In the genomic region with DNA sequence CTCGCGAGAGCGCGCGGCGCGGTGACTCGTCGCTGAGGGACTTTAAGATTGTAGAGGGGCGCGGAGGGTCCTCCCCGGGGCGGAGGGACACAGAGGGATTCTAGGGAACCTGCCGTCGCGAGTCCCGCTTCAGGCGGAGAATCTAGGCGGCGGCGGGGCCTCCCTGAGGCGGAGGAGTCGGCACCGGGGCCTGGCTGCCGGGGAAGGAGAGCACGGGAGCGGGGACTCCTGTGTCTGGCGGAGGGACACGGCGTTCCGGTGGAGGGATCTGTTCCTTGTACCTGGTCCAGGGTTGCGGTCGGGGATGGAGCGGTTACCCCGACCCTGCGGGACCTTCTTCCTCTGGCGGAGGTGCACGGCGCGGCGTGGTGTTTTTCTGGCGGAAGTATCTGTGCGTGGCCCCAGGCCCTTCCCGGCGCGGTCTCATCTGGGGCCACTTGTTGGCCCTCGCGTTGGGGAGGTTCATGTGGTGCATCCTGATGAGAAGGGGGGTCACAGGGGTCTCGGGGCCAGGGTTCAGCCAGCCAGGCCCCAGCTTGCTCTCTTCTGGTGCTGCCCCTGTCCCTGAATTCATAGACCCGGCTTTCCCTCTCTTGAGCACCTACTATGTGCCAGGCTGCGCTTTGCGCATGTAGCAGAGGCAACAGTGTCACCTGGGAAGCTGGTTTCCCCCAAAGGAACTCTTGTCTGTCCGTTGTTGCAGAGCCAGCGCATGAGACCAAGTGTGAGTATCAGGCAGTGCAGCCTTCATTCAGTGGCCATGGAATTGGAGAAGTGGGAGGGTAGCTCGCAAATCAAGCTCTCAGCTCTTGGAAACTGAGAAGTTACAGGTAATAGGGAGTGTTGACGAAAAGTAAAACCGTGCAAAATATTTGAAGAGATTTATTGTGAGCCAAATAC, we compare ENCODE assay signal across 1 cellular context.
TF ChIP-seq lines count a peak whose summit lies in the region.

No MANE protein-coding gene starts in this region.

TF ChIP-seq in HepG2, 621 proteins besides CTCF, POLR2A, EP300 and RAD21 (continues in another document):
- TF ChIP-seq PAX8 (CRISPR knock-in tag; IDR thresholded peaks at IDR 0.05; ENCODE audit: borderline replicate concordance) (no peak), MIXL1 (CRISPR knock-in tag; IDR thresholded peaks at IDR 0.05) (peak; percentile 81; the same call in 1 of the 2 replicates), CEBPB (IDR thresholded peaks at IDR 0.05; ENCODE audit: borderline replicate concordance, low read depth, low read length) (no peak), FOXM1 (CRISPR knock-in tag; IDR thresholded peaks at IDR 0.05) (peak; percentile 81), ZNF260 (CRISPR knock-in tag; IDR thresholded peaks at IDR 0.05; ENCODE audit: borderline replicate concordance, low read depth) (no peak), TMF1 (CRISPR knock-in tag; IDR thresholded peaks at IDR 0.05; ENCODE audit: low read depth) (peak; percentile 87), HES4 (CRISPR knock-in tag; IDR thresholded peaks at IDR 0.05; ENCODE audit: borderline replicate concordance) (peak; percentile 52; the same call in 1 of the 2 replicates), ZC3H4 (CRISPR knock-in tag; IDR thresholded peaks at IDR 0.05; ENCODE audit: borderline replicate concordance) (no peak; the same call in 1 of the 2 replicates), ZNF256 (CRISPR knock-in tag; conservative IDR thresholded peaks at IDR 0.05) (peak; percentile 93; the same call in 1 of the 2 replicates), ZNF850 (CRISPR knock-in tag; conservative IDR thresholded peaks at IDR 0.05) (peak; percentile 33; the same call in 1 of the 2 replicates), ZNF788 (CRISPR knock-in tag; IDR thresholded peaks at IDR 0.05; ENCODE audit: borderline replicate concordance) (peak; percentile 84), POLR2AphosphoS2 (IDR thresholded peaks at IDR 0.05; ENCODE audit: low read depth, low read length) (no peak), HDAC6 (IDR thresholded peaks at IDR 0.05; ENCODE audit: low read depth, low read length) (no peak), SP2 (CRISPR knock-in tag; IDR thresholded peaks at IDR 0.05) (no peak; the same call in 1 of the 2 replicates), SRSF1 (optimal IDR thresholded peaks at IDR 0.05; ENCODE audit: low read depth, low read length) (peak; percentile 88), ZNF10 (CRISPR knock-in tag; IDR thresholded peaks at IDR 0.05; ENCODE audit: borderline replicate concordance, low read depth) (no peak), ZNF264 (CRISPR knock-in tag; IDR thresholded peaks at IDR 0.05) (peak; percentile 92), MYC (CRISPR knock-in tag; IDR thresholded peaks at IDR 0.05; ENCODE audit: borderline replicate concordance) (peak; percentile 97), GTF3A (CRISPR knock-in tag; conservative IDR thresholded peaks at IDR 0.05) (no peak), FOSL1 (CRISPR knock-in tag; IDR thresholded peaks at IDR 0.05; ENCODE audit: borderline replicate concordance) (peak; percentile 65), HDAC2 (CRISPR knock-in tag; IDR thresholded peaks at IDR 0.05) (peak; percentile 83), HOXA7 (CRISPR knock-in tag; IDR thresholded peaks at IDR 0.05) (peak; percentile 95; the same call in 1 of the 2 replicates)
- TF ChIP-seq, protein P1, sequence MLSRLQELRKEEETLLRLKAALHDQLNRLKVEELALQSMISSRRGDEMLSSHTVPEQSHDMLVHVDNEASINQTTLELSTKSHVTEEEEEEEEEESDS (CRISPR knock-in tag; IDR thresholded peaks at IDR 0.05; ENCODE audit: borderline replicate concordance): peak; percentile 92
- TF ChIP-seq, protein P2, sequence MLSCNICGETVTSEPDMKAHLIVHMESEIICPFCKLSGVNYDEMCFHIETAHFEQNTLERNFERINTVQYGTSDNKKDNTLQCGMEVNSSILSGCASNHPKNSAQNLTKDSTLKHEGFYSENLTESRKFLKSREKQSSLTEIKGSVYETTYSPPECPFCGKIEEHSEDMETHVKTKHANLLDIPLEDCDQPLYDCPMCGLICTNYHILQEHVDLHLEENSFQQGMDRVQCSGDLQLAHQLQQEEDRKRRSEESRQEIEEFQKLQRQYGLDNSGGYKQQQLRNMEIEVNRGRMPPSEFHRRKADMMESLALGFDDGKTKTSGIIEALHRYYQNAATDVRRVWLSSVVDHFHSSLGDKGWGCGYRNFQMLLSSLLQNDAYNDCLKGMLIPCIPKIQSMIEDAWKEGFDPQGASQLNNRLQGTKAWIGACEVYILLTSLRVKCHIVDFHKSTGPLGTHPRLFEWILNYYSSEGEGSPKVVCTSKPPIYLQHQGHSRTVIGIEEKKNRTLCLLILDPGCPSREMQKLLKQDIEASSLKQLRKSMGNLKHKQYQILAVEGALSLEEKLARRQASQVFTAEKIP (CRISPR knock-in tag; IDR thresholded peaks at IDR 0.05; ENCODE audit: borderline replicate concordance): peak; percentile 92; the same call in 1 of the 2 replicates
- TF ChIP-seq, protein P3, sequence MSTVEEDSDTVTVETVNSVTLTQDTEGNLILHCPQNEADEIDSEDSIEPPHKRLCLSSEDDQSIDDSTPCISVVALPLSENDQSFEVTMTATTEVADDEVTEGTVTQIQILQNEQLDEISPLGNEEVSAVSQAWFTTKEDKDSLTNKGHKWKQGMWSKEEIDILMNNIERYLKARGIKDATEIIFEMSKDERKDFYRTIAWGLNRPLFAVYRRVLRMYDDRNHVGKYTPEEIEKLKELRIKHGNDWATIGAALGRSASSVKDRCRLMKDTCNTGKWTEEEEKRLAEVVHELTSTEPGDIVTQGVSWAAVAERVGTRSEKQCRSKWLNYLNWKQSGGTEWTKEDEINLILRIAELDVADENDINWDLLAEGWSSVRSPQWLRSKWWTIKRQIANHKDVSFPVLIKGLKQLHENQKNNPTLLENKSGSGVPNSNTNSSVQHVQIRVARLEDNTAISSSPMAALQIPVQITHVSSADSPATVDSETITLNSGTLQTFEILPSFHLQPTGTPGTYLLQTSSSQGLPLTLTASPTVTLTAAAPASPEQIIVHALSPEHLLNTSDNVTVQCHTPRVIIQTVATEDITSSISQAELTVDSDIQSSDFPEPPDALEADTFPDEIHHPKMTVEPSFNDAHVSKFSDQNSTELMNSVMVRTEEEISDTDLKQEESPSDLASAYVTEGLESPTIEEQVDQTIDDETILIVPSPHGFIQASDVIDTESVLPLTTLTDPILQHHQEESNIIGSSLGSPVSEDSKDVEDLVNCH (CRISPR knock-in tag; IDR thresholded peaks at IDR 0.05): no peak; the same call in 1 of the 2 replicates
- TF ChIP-seq, protein P4, sequence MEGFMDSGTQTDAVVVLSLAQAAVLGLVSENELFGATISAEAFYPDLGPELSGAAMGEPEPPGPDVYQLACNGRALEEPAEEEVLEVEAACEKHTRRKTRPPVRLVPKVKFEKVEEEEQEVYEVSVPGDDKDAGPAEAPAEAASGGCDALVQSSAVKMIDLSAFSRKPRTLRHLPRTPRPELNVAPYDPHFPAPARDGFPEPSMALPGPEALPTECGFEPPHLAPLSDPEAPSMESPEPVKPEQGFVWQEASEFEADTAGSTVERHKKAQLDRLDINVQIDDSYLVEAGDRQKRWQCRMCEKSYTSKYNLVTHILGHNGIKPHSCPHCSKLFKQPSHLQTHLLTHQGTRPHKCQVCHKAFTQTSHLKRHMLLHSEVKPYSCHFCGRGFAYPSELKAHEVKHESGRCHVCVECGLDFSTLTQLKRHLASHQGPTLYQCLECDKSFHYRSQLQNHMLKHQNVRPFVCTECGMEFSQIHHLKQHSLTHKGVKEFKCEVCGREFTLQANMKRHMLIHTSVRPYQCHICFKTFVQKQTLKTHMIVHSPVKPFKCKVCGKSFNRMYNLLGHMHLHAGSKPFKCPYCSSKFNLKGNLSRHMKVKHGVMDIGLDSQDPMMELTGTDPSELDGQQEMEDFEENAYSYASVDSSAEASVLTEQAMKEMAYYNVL (CRISPR knock-in tag; IDR thresholded peaks at IDR 0.05; ENCODE audit: borderline replicate concordance): no peak
- TF ChIP-seq, protein P5, sequence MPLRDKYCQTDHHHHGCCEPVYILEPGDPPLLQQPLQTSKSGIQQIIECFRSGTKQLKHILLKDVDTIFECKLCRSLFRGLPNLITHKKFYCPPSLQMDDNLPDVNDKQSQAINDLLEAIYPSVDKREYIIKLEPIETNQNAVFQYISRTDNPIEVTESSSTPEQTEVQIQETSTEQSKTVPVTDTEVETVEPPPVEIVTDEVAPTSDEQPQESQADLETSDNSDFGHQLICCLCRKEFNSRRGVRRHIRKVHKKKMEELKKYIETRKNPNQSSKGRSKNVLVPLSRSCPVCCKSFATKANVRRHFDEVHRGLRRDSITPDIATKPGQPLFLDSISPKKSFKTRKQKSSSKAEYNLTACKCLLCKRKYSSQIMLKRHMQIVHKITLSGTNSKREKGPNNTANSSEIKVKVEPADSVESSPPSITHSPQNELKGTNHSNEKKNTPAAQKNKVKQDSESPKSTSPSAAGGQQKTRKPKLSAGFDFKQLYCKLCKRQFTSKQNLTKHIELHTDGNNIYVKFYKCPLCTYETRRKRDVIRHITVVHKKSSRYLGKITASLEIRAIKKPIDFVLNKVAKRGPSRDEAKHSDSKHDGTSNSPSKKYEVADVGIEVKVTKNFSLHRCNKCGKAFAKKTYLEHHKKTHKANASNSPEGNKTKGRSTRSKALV (CRISPR knock-in tag; IDR thresholded peaks at IDR 0.05): no peak; the same call in 1 of the 2 replicates
- TF ChIP-seq, protein P6, sequence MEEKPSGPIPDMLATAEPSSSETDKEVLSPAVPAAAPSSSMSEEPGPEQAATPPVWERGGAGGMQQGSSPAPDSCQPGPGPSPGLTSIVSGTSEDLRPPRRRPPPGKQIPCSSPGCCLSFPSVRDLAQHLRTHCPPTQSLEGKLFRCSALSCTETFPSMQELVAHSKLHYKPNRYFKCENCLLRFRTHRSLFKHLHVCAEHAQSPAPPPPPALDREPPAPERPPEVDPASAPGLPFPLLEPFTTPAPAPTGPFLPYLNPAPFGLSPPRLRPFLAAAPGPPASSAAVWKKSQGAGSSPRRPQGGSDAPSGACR (CRISPR knock-in tag; IDR thresholded peaks at IDR 0.05): peak; percentile 77
- TF ChIP-seq, protein P7, sequence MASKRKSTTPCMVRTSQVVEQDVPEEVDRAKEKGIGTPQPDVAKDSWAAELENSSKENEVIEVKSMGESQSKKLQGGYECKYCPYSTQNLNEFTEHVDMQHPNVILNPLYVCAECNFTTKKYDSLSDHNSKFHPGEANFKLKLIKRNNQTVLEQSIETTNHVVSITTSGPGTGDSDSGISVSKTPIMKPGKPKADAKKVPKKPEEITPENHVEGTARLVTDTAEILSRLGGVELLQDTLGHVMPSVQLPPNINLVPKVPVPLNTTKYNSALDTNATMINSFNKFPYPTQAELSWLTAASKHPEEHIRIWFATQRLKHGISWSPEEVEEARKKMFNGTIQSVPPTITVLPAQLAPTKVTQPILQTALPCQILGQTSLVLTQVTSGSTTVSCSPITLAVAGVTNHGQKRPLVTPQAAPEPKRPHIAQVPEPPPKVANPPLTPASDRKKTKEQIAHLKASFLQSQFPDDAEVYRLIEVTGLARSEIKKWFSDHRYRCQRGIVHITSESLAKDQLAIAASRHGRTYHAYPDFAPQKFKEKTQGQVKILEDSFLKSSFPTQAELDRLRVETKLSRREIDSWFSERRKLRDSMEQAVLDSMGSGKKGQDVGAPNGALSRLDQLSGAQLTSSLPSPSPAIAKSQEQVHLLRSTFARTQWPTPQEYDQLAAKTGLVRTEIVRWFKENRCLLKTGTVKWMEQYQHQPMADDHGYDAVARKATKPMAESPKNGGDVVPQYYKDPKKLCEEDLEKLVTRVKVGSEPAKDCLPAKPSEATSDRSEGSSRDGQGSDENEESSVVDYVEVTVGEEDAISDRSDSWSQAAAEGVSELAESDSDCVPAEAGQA (IDR thresholded peaks at IDR 0.05; ENCODE audit: low read depth): peak; percentile 53; the same call in 1 of the 2 replicates
- TF ChIP-seq, protein P7 (CRISPR knock-in tag; IDR thresholded peaks at IDR 0.05; ENCODE audit: borderline replicate concordance): no peak
- TF ChIP-seq, protein P8, sequence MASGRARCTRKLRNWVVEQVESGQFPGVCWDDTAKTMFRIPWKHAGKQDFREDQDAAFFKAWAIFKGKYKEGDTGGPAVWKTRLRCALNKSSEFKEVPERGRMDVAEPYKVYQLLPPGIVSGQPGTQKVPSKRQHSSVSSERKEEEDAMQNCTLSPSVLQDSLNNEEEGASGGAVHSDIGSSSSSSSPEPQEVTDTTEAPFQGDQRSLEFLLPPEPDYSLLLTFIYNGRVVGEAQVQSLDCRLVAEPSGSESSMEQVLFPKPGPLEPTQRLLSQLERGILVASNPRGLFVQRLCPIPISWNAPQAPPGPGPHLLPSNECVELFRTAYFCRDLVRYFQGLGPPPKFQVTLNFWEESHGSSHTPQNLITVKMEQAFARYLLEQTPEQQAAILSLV (CRISPR knock-in tag; IDR thresholded peaks at IDR 0.05; ENCODE audit: borderline replicate concordance): peak; percentile 51; the same call in 1 of the 2 replicates
- TF ChIP-seq, protein P9, sequence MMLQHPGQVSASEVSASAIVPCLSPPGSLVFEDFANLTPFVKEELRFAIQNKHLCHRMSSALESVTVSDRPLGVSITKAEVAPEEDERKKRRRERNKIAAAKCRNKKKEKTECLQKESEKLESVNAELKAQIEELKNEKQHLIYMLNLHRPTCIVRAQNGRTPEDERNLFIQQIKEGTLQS (CRISPR knock-in tag; IDR thresholded peaks at IDR 0.05): no peak
- TF ChIP-seq, protein P10, sequence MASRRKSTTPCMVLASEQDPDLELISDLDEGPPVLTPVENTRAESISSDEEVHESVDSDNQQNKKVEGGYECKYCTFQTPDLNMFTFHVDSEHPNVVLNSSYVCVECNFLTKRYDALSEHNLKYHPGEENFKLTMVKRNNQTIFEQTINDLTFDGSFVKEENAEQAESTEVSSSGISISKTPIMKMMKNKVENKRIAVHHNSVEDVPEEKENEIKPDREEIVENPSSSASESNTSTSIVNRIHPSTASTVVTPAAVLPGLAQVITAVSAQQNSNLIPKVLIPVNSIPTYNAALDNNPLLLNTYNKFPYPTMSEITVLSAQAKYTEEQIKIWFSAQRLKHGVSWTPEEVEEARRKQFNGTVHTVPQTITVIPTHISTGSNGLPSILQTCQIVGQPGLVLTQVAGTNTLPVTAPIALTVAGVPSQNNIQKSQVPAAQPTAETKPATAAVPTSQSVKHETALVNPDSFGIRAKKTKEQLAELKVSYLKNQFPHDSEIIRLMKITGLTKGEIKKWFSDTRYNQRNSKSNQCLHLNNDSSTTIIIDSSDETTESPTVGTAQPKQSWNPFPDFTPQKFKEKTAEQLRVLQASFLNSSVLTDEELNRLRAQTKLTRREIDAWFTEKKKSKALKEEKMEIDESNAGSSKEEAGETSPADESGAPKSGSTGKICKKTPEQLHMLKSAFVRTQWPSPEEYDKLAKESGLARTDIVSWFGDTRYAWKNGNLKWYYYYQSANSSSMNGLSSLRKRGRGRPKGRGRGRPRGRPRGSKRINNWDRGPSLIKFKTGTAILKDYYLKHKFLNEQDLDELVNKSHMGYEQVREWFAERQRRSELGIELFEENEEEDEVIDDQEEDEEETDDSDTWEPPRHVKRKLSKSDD (CRISPR knock-in tag; IDR thresholded peaks at IDR 0.05; ENCODE audit: low read depth): peak; percentile 40; the same call in 1 of the 2 replicates
